ENCODE assay signal across 2 cellular contexts in the genomic region with DNA sequence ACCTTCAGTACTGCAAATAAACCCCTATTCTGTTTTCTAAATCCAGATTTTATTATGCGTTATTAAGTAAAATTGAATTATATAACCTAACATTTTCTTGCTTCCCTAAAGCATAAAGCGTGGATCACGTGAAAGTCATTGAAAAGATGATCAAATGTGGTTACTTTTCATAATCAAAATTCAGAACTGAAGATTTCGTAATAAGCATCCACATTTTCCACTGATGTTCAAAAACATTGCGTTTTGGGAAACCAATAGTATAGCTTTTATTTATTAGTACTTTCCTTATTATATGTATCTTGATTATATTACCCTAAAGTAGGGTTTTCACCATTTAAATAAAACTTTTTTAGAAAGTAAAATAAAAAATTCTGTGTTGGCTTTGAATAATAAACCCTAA.
TF ChIP-seq lines count a peak whose summit lies in the region.

No MANE protein-coding gene starts in this region.

TF ChIP-seq in SK-N-SH, 30 proteins besides CTCF, POLR2A, EP300 and RAD21:
- TF ChIP-seq, protein P1, sequence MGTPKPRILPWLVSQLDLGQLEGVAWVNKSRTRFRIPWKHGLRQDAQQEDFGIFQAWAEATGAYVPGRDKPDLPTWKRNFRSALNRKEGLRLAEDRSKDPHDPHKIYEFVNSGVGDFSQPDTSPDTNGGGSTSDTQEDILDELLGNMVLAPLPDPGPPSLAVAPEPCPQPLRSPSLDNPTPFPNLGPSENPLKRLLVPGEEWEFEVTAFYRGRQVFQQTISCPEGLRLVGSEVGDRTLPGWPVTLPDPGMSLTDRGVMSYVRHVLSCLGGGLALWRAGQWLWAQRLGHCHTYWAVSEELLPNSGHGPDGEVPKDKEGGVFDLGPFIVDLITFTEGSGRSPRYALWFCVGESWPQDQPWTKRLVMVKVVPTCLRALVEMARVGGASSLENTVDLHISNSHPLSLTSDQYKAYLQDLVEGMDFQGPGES (IDR thresholded peaks at IDR 0.05; ENCODE audit: low read depth, low read length), result no peak
- TF ChIP-seq NRF1 (IDR thresholded peaks at IDR 0.05; ENCODE audit: low read depth, low read length) (no peak), SMC3 (IDR thresholded peaks at IDR 0.05; ENCODE audit: low read depth, low read length) (no peak), TAF1 (IDR thresholded peaks at IDR 0.05; ENCODE audit: borderline replicate concordance, low read depth, low read length) (no peak), RXRA (IDR thresholded peaks at IDR 0.05; ENCODE audit: borderline replicate concordance, low read depth) (no peak), CHD2 (IDR thresholded peaks at IDR 0.05; ENCODE audit: low read length, partially characterized antibody) (no peak), POLR2AphosphoS5 (IDR thresholded peaks at IDR 0.05; ENCODE audit: low read depth, low read length) (no peak)
- TF ChIP-seq, protein P2, sequence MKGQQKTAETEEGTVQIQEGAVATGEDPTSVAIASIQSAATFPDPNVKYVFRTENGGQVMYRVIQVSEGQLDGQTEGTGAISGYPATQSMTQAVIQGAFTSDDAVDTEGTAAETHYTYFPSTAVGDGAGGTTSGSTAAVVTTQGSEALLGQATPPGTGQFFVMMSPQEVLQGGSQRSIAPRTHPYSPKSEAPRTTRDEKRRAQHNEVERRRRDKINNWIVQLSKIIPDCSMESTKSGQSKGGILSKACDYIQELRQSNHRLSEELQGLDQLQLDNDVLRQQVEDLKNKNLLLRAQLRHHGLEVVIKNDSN (IDR thresholded peaks at IDR 0.05; ENCODE audit: borderline replicate concordance, low read depth), result no peak
- TF ChIP-seq, protein P3, sequence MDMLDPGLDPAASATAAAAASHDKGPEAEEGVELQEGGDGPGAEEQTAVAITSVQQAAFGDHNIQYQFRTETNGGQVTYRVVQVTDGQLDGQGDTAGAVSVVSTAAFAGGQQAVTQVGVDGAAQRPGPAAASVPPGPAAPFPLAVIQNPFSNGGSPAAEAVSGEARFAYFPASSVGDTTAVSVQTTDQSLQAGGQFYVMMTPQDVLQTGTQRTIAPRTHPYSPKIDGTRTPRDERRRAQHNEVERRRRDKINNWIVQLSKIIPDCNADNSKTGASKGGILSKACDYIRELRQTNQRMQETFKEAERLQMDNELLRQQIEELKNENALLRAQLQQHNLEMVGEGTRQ (IDR thresholded peaks at IDR 0.05; ENCODE audit: borderline replicate concordance, low read depth, low read length), result no peak

TF ChIP-seq in SK-N-SH treated with all-trans-retinoic acid at 6 μM for 48 hours, 23 proteins besides CTCF, POLR2A, EP300 and RAD21:
- TF ChIP-seq, protein P4, sequence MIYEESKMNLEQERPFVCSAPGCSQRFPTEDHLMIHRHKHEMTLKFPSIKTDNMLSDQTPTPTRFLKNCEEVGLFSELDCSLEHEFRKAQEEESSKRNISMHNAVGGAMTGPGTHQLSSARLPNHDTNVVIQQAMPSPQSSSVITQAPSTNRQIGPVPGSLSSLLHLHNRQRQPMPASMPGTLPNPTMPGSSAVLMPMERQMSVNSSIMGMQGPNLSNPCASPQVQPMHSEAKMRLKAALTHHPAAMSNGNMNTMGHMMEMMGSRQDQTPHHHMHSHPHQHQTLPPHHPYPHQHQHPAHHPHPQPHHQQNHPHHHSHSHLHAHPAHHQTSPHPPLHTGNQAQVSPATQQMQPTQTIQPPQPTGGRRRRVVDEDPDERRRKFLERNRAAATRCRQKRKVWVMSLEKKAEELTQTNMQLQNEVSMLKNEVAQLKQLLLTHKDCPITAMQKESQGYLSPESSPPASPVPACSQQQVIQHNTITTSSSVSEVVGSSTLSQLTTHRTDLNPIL (CRISPR knock-in tag; IDR thresholded peaks at IDR 0.05; ENCODE audit: low read depth), result no peak
- no peak for TF ChIP-seq PPARA (CRISPR knock-in tag; IDR thresholded peaks at IDR 0.05; ENCODE audit: borderline replicate concordance)
- TF ChIP-seq, protein P5, sequence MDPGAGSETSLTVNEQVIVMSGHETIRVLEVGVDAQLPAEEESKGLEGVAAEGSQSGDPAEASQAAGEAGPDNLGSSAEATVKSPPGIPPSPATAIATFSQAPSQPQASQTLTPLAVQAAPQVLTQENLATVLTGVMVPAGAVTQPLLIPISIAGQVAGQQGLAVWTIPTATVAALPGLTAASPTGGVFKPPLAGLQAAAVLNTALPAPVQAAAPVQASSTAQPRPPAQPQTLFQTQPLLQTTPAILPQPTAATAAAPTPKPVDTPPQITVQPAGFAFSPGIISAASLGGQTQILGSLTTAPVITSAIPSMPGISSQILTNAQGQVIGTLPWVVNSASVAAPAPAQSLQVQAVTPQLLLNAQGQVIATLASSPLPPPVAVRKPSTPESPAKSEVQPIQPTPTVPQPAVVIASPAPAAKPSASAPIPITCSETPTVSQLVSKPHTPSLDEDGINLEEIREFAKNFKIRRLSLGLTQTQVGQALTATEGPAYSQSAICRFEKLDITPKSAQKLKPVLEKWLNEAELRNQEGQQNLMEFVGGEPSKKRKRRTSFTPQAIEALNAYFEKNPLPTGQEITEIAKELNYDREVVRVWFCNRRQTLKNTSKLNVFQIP (CRISPR knock-in tag; IDR thresholded peaks at IDR 0.05; ENCODE audit: borderline replicate concordance, low read depth), result no peak
- TF ChIP-seq ZFP30 (CRISPR knock-in tag; IDR thresholded peaks at IDR 0.05), result no peak
- no peak for TF ChIP-seq CSDC2 (CRISPR knock-in tag; IDR thresholded peaks at IDR 0.05)
- TF ChIP-seq, protein P6, sequence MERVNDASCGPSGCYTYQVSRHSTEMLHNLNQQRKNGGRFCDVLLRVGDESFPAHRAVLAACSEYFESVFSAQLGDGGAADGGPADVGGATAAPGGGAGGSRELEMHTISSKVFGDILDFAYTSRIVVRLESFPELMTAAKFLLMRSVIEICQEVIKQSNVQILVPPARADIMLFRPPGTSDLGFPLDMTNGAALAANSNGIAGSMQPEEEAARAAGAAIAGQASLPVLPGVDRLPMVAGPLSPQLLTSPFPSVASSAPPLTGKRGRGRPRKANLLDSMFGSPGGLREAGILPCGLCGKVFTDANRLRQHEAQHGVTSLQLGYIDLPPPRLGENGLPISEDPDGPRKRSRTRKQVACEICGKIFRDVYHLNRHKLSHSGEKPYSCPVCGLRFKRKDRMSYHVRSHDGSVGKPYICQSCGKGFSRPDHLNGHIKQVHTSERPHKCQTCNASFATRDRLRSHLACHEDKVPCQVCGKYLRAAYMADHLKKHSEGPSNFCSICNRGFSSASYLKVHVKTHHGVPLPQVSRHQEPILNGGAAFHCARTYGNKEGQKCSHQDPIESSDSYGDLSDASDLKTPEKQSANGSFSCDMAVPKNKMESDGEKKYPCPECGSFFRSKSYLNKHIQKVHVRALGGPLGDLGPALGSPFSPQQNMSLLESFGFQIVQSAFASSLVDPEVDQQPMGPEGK (CRISPR knock-in tag; IDR thresholded peaks at IDR 0.05; ENCODE audit: borderline replicate concordance), result no peak
- TF ChIP-seq ISL1 (CRISPR knock-in tag; IDR thresholded peaks at IDR 0.05), result no peak
- no peak for TF ChIP-seq ZNF70 (CRISPR knock-in tag; IDR thresholded peaks at IDR 0.05)
- no peak for TF ChIP-seq ESRRG (CRISPR knock-in tag; IDR thresholded peaks at IDR 0.05)
- TF ChIP-seq BACH2 (CRISPR knock-in tag; IDR thresholded peaks at IDR 0.05; ENCODE audit: borderline replicate concordance), result no peak
- no peak for TF ChIP-seq TOX (CRISPR knock-in tag; IDR thresholded peaks at IDR 0.05; ENCODE audit: borderline replicate concordance)
- no peak for TF ChIP-seq RARB (CRISPR knock-in tag; IDR thresholded peaks at IDR 0.05)
- TF ChIP-seq ZNF565 (CRISPR knock-in tag; conservative IDR thresholded peaks at IDR 0.05; ENCODE audit: low read depth), result no peak
- TF ChIP-seq, protein P7, sequence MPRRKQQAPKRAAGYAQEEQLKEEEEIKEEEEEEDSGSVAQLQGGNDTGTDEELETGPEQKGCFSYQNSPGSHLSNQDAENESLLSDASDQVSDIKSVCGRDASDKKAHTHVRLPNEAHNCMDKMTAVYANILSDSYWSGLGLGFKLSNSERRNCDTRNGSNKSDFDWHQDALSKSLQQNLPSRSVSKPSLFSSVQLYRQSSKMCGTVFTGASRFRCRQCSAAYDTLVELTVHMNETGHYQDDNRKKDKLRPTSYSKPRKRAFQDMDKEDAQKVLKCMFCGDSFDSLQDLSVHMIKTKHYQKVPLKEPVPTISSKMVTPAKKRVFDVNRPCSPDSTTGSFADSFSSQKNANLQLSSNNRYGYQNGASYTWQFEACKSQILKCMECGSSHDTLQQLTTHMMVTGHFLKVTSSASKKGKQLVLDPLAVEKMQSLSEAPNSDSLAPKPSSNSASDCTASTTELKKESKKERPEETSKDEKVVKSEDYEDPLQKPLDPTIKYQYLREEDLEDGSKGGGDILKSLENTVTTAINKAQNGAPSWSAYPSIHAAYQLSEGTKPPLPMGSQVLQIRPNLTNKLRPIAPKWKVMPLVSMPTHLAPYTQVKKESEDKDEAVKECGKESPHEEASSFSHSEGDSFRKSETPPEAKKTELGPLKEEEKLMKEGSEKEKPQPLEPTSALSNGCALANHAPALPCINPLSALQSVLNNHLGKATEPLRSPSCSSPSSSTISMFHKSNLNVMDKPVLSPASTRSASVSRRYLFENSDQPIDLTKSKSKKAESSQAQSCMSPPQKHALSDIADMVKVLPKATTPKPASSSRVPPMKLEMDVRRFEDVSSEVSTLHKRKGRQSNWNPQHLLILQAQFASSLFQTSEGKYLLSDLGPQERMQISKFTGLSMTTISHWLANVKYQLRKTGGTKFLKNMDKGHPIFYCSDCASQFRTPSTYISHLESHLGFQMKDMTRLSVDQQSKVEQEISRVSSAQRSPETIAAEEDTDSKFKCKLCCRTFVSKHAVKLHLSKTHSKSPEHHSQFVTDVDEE (CRISPR knock-in tag; IDR thresholded peaks at IDR 0.05), result no peak
- TF ChIP-seq ZNF8 (CRISPR knock-in tag; IDR thresholded peaks at IDR 0.05), result no peak
- no peak for TF ChIP-seq SNAI2 (CRISPR knock-in tag; IDR thresholded peaks at IDR 0.05)
- no peak for TF ChIP-seq TCF4 (CRISPR knock-in tag; IDR thresholded peaks at IDR 0.05; ENCODE audit: borderline replicate concordance)
